Comparison of ENCODE assay signal across 1 cellular context in the genomic region with DNA sequence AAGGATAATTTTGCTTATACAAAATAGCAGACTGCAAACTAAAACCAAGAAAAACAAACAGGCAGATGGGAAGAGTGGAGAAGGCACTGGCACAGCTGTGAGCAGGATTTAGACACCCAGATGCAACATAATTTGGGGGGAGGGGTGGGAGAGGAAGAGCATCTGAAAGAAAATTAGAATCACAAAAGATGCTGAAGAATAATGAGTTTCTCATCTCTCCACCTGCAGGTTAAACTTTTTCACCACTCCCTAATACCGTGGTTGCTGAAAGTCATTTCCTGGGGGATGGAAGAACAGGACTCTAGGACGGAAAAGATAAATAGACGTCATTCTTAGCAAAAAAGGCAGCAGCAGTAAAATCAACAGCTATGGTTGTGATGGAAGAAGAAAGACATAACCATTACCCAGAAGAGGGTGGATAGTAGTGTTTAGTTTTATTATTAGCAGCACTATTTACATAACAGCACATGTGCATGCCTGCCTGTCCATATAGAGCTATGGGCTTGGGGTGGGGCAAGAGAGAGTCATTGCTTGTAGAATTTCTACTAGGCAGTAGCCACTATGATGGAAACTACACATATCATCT.
TF ChIP-seq lines count a peak whose summit lies in the region.

No MANE protein-coding gene starts in this region.

TF ChIP-seq in WTC11, 78 proteins besides CTCF, POLR2A, EP300 and RAD21 (continued from another document):
- no peak for TF ChIP-seq ZNF532 (CRISPR knock-in tag; IDR thresholded peaks at IDR 0.05; ENCODE audit: borderline replicate concordance)
- no peak for TF ChIP-seq ZNF317 (CRISPR knock-in tag; IDR thresholded peaks at IDR 0.05; ENCODE audit: borderline replicate concordance, low read depth)
- no peak for TF ChIP-seq NR1H2 (CRISPR knock-in tag; IDR thresholded peaks at IDR 0.05)
- no peak for TF ChIP-seq ZNF671 (CRISPR knock-in tag; IDR thresholded peaks at IDR 0.05)
- TF ChIP-seq, protein P1, sequence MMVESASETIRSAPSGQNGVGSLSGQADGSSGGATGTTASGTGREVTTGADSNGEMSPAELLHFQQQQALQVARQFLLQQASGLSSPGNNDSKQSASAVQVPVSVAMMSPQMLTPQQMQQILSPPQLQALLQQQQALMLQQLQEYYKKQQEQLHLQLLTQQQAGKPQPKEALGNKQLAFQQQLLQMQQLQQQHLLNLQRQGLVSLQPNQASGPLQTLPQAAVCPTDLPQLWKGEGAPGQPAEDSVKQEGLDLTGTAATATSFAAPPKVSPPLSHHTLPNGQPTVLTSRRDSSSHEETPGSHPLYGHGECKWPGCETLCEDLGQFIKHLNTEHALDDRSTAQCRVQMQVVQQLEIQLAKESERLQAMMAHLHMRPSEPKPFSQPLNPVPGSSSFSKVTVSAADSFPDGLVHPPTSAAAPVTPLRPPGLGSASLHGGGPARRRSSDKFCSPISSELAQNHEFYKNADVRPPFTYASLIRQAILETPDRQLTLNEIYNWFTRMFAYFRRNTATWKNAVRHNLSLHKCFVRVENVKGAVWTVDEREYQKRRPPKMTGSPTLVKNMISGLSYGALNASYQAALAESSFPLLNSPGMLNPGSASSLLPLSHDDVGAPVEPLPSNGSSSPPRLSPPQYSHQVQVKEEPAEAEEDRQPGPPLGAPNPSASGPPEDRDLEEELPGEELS (CRISPR knock-in tag; IDR thresholded peaks at IDR 0.05): no peak
- no peak for TF ChIP-seq NFE2L1 (CRISPR knock-in tag; IDR thresholded peaks at IDR 0.05)
- TF ChIP-seq OVOL2 (CRISPR knock-in tag; IDR thresholded peaks at IDR 0.05; ENCODE audit: borderline replicate concordance): no peak
- TF ChIP-seq SOX15 (CRISPR knock-in tag; IDR thresholded peaks at IDR 0.05): no peak
- no peak for TF ChIP-seq ZNF263 (CRISPR knock-in tag; IDR thresholded peaks at IDR 0.05; ENCODE audit: low read depth)
- TF ChIP-seq, protein P2, sequence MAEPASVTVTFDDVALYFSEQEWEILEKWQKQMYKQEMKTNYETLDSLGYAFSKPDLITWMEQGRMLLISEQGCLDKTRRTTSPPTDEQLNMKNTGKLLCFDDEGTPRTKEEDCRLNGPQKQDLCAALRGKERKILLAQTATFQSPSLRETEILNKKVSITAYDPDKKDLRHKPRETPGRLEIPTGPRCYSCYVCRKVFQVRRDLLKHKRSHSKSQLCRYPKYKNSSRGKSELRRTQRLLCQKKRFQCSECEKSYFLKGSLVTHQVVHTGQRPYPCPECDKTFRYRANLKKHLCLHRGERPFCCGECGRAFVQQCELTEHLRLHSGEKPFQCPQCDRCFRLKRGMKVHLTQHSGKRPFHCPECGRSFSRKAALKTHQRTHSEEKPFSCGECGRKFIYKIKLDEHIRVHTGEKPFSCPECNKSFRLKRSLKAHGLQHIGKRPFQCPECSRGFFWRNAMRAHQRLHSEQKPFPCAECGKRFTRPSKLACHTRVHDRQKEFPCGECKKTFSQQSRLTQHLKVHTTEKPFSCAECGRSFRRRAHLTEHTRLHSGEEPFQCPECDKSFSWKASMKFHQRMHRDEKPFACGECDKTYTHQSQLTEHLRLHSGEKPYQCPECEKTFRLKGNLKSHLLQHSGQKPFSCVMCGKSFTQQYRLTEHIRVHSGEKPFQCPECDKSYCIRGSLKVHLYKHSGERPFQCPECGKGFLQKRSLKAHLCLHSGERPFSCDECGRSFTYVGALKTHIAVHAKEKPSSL (CRISPR knock-in tag; conservative IDR thresholded peaks at IDR 0.05): no peak
TF ChIP-seq in WTC11: peak in this region for 0.
